ENCODE assay signal across 23 cellular contexts in genomic region chr7:47213276-47213675, GRCh38.
DNase-seq lines count a peak whose midpoint lies in the region; ATAC-seq and TF ChIP-seq lines count a peak whose summit lies in the region.
"Had no signal": no experiment of that assay in that cellular context is flagged by ENCODE, and none has a peak within 500 bp of the region (broad histone marks: within the 10 kb centered on the region; RNA-seq: fewer than 3 reads in every experiment).

No MANE protein-coding gene starts in this region.

- TF ChIP-seq POLR2A in uterus (IDR thresholded peaks at IDR 0.05) = no peak

- no peaks in the 10 kb centered on the region for H3K36me3 Mint-ChIP-seq in stimulated activated naive B cell treated with anti-CD40 and anti-IgM and Interleukin-4, amounts not matched to agents 10 μg/mL and 1 μg/mL and 100 μg/mL, for 72 hours
- H3K36me3 Mint-ChIP-seq: CD14-positive monocyte; CD4-positive, alpha-beta memory T cell; CD4-positive, CD25-positive, alpha-beta regulatory T cell; CD8-positive, alpha-beta memory T cell had no signal

- H3K9me3 ChIP-seq in uterus = no peaks in the 10 kb centered on the region
- H3K9me3 ChIP-seq: BE2C had no signal

- peaks cover 0 to 2% of the 10 kb centered on the region in 2 donors for H3K9me3 Mint-ChIP-seq in stimulated activated naive B cell treated with anti-CD40 and anti-IgM and Interleukin-4, amounts not matched to agents 10 μg/mL and 1 μg/mL and 100 μg/mL, for 72 hours

- H3K4me3 ChIP-seq in uterus = no peak overlapping the region
- H3K4me3 ChIP-seq: BLaER1, GM12878 had no signal

- intact Hi-C loops in uterus (cut with DNase I; ENCODE audit: low total_unique reads) = no loop called here

- H3K4me1 Mint-ChIP-seq in stimulated activated naive B cell treated with anti-CD40 and anti-IgM and Interleukin-4, amounts not matched to agents 10 μg/mL and 1 μg/mL and 100 μg/mL, for 72 hours = peaks cover 5 to 9% of the 10 kb centered on the region in 2 donors
- H3K4me1 Mint-ChIP-seq: CD14-positive monocyte; CD4-positive, alpha-beta memory T cell; CD4-positive, CD25-positive, alpha-beta regulatory T cell; CD8-positive, alpha-beta memory T cell had no signal

- H3K4me1 ChIP-seq in uterus = peaks cover 13% of the 10 kb centered on the region in 2 donors
- H3K4me1 ChIP-seq: BE2C had no signal

- no peaks in the 10 kb centered on the region for H3K36me3 ChIP-seq in uterus
- H3K36me3 ChIP-seq: BE2C, BLaER1 had no signal

- H3K27me3 ChIP-seq in uterus = no peaks in the 10 kb centered on the region
- H3K27me3 ChIP-seq: BLaER1 had no signal

- H3K27ac ChIP-seq in uterus = peak overlapping the region; percentile 59 to 75
- H3K27ac ChIP-seq: 22Rv1, BLaER1 had no signal

- ATAC-seq in stimulated activated naive B cell treated with anti-CD40 and anti-IgM and Interleukin-4, amounts not matched to agents 10 μg/mL and 1 μg/mL and 100 μg/mL, for 72 hours (replicated peaks) = no peak
- ATAC-seq: GM12878 had no signal

- H3K4me3 Mint-ChIP-seq in stimulated activated naive B cell treated with anti-CD40 and anti-IgM and Interleukin-4, amounts not matched to agents 10 μg/mL and 1 μg/mL and 100 μg/mL, for 72 hours = no peak overlapping the region
- H3K4me3 Mint-ChIP-seq: CD14-positive monocyte; CD4-positive, alpha-beta memory T cell; CD4-positive, CD25-positive, alpha-beta regulatory T cell; CD8-positive, alpha-beta memory T cell had no signal

- no peak for TF ChIP-seq CTCF in uterus (IDR thresholded peaks at IDR 0.05)

- peak; percentile 76 for DNase-seq in amniotic epithelial cell (ENCODE audit: low read depth)
- no peak for DNase-seq in stimulated activated naive B cell treated with anti-CD40 and anti-IgM and Interleukin-4, amounts not matched to agents 10 μg/mL and 1 μg/mL and 100 μg/mL, for 72 hours
- DNase-seq in uterus = no peak
- DNase-seq in OCI-M2 (lab: John Stamatoyannopoulos, UW; ENCODE audit: unreplicated experiment) = no peak
- DNase-seq in A172 (ENCODE audit: low spot score) = no peak
- DNase-seq: ACHN; BE2C; C1 segment of cervical spinal cord; CD4-positive, alpha-beta memory T cell; CD4-positive, CD25-positive, alpha-beta regulatory T cell; CD8-positive, alpha-beta memory T cell; COR-L47; DMS 273 treated with DMSO at 0.1 percent for 48 hours; DMS153; DMS53; DMS79; DND-41; EL; GDM1 had no signal

- peaks cover 0 to 7% of the 10 kb centered on the region in 2 donors for H3K27me3 Mint-ChIP-seq in stimulated activated naive B cell treated with anti-CD40 and anti-IgM and Interleukin-4, amounts not matched to agents 10 μg/mL and 1 μg/mL and 100 μg/mL, for 72 hours
- H3K27me3 Mint-ChIP-seq: CD4-positive, CD25-positive, alpha-beta regulatory T cell had no signal

- H3K27ac Mint-ChIP-seq in stimulated activated naive B cell treated with anti-CD40 and anti-IgM and Interleukin-4, amounts not matched to agents 10 μg/mL and 1 μg/mL and 100 μg/mL, for 72 hours = peak overlapping the region; percentile 67
- H3K27ac Mint-ChIP-seq: CD14-positive monocyte; CD4-positive, alpha-beta memory T cell; CD4-positive, CD25-positive, alpha-beta regulatory T cell; CD8-positive, alpha-beta memory T cell had no signal
